1 cellular context compared by ENCODE assay signal in genomic region chr16:48539485-48540221, GRCh38.
A peak's percentile ranks its signal among the peaks of the same experiment; 100 is the strongest.
TF ChIP-seq lines count a peak whose summit lies in the region.

No MANE protein-coding gene starts in this region.

TF ChIP-seq in HepG2, 621 proteins besides CTCF, POLR2A, EP300 and RAD21 (continued from another document):
- TF ChIP-seq, protein P1, sequence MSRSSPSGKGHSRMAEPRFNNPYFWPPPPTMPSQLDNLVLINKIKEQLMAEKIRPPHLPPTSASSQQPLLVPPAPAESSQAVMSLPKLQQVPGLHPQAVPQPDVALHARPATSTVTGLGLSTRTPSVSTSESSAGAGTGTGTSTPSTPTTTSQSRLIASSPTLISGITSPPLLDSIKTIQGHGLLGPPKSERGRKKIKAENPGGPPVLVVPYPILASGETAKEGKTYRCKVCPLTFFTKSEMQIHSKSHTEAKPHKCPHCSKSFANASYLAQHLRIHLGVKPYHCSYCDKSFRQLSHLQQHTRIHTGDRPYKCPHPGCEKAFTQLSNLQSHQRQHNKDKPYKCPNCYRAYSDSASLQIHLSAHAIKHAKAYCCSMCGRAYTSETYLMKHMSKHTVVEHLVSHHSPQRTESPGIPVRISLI (CRISPR knock-in tag; IDR thresholded peaks at IDR 0.05; ENCODE audit: borderline replicate concordance): 0 out of 2 replicates have a peak, but pooled peaks have one; percentile 3
- TF ChIP-seq, protein P2, sequence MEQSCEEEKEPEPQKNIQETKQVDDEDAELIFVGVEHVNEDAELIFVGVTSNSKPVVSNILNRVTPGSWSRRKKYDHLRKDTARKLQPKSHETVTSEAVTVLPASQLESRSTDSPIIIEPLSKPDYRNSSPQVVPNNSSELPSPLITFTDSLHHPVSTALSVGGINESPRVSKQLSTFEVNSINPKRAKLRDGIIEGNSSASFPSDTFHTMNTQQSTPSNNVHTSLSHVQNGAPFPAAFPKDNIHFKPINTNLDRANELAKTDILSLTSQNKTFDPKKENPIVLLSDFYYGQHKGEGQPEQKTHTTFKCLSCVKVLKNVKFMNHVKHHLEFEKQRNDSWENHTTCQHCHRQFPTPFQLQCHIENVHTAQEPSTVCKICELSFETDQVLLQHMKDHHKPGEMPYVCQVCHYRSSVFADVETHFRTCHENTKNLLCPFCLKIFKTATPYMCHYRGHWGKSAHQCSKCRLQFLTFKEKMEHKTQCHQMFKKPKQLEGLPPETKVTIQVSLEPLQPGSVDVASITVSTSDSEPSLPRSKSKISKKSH (CRISPR knock-in tag; IDR thresholded peaks at IDR 0.05; ENCODE audit: borderline replicate concordance): no peak
- TF ChIP-seq PRPF4 (IDR thresholded peaks at IDR 0.05; ENCODE audit: low read depth, low read length, poor library complexity, severe bottlenecking): no peak
- TF ChIP-seq THAP9 (CRISPR knock-in tag; IDR thresholded peaks at IDR 0.05; ENCODE audit: borderline replicate concordance): 0 out of 2 replicates have a peak, but pooled peaks have one; percentile 1
- TF ChIP-seq MYC (CRISPR knock-in tag; IDR thresholded peaks at IDR 0.05; ENCODE audit: borderline replicate concordance): 0 out of 2 replicates have a peak, but pooled peaks have one; percentile 7
- TF ChIP-seq KMT2B (CRISPR knock-in tag; IDR thresholded peaks at IDR 0.05): no peak
- TF ChIP-seq ZZZ3 (CRISPR knock-in tag; IDR thresholded peaks at IDR 0.05; ENCODE audit: borderline replicate concordance): 0 out of 2 replicates have a peak, but pooled peaks have one; percentile 30
- no peak for TF ChIP-seq ATF6 (CRISPR knock-in tag; conservative IDR thresholded peaks at IDR 0.05)
- 0 out of 2 replicates have a peak, but pooled peaks have one; percentile 2 for TF ChIP-seq MEIS2 (CRISPR knock-in tag; IDR thresholded peaks at IDR 0.05)
- 0 out of 2 replicates have a peak, but pooled peaks have one; percentile 34 for TF ChIP-seq ZNF761 (CRISPR knock-in tag; conservative IDR thresholded peaks at IDR 0.05)
- TF ChIP-seq, protein P3, sequence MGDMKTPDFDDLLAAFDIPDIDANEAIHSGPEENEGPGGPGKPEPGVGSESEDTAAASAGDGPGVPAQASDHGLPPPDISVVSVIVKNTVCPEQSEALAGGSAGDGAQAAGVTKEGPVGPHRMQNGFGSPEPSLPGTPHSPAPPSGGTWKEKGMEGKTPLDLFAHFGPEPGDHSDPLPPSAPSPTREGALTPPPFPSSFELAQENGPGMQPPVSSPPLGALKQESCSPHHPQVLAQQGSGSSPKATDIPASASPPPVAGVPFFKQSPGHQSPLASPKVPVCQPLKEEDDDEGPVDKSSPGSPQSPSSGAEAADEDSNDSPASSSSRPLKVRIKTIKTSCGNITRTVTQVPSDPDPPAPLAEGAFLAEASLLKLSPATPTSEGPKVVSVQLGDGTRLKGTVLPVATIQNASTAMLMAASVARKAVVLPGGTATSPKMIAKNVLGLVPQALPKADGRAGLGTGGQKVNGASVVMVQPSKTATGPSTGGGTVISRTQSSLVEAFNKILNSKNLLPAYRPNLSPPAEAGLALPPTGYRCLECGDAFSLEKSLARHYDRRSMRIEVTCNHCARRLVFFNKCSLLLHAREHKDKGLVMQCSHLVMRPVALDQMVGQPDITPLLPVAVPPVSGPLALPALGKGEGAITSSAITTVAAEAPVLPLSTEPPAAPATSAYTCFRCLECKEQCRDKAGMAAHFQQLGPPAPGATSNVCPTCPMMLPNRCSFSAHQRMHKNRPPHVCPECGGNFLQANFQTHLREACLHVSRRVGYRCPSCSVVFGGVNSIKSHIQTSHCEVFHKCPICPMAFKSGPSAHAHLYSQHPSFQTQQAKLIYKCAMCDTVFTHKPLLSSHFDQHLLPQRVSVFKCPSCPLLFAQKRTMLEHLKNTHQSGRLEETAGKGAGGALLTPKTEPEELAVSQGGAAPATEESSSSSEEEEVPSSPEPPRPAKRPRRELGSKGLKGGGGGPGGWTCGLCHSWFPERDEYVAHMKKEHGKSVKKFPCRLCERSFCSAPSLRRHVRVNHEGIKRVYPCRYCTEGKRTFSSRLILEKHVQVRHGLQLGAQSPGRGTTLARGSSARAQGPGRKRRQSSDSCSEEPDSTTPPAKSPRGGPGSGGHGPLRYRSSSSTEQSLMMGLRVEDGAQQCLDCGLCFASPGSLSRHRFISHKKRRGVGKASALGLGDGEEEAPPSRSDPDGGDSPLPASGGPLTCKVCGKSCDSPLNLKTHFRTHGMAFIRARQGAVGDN (CRISPR knock-in tag; IDR thresholded peaks at IDR 0.05): peak; percentile 35; the same call in 1 of the 2 replicates
- TF ChIP-seq AGO2 (optimal IDR thresholded peaks at IDR 0.05; ENCODE audit: low read depth, low read length): peak; percentile 16
- 0 out of 2 replicates have a peak, but pooled peaks have one; percentile 17 for TF ChIP-seq ZNF605 (CRISPR knock-in tag; IDR thresholded peaks at IDR 0.05)
- TF ChIP-seq GLMP (CRISPR knock-in tag; IDR thresholded peaks at IDR 0.05; ENCODE audit: borderline replicate concordance): no peak
- TF ChIP-seq, protein P4, sequence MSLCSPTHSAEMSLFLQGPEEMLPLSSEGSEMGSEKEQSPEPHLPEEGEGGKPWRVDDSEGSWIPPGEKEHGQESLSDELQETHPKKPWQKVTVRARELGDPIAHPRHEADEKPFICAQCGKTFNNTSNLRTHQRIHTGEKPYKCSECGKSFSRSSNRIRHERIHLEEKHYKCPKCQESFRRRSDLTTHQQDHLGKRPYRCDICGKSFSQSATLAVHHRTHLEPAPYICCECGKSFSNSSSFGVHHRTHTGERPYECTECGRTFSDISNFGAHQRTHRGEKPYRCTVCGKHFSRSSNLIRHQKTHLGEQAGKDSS (CRISPR knock-in tag; IDR thresholded peaks at IDR 0.05; ENCODE audit: borderline replicate concordance, low read depth): 0 out of 2 replicates have a peak, but pooled peaks have one; percentile 35
- no peak for TF ChIP-seq MAFK (conservative IDR thresholded peaks at IDR 0.05 in 1 of 2, IDR thresholded peaks at IDR 0.05 in 1 of 2; ENCODE audit: low read length in 2 of 2)
- no peak for TF ChIP-seq THRA (CRISPR knock-in tag; IDR thresholded peaks at IDR 0.05; ENCODE audit: borderline replicate concordance)
